15 cellular contexts compared by ENCODE assay signal in the genomic region with DNA sequence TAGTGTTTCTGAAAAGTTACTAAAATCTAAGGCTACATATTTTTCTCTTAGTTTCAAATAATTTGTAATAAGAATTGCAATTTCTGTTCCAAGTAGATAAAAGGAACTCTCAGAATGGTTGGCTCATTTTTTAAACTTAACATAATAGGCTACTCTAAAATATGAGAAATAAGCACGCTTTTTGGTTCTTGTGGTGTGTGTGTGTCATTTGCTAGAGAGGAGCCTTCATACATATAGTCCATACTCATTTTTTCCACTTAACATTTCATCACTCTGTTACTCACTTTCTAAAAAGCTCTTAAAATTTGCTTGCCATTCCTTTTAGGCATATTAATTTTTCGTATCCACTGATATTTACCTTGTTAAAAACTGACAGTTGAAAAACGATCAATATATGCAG.
A peak's percentile ranks its signal among the peaks of the same experiment; 100 is the strongest.
DNase-seq lines count a peak whose midpoint lies in the region; ATAC-seq lines count a peak whose summit lies in the region.
"Had no signal": no experiment of that assay in that cellular context is flagged by ENCODE, and none has a peak within 500 bp of the region (broad histone marks: within the 10 kb centered on the region; RNA-seq: fewer than 3 reads in every experiment).

No MANE protein-coding gene starts in this region.

- ATAC-seq in activated CD4-positive, alpha-beta T cell treated with anti-CD3 and anti-CD28 coated beads for 36 hours = peak; percentile 49
- peak; percentile 61 for ATAC-seq in activated naive CD8-positive, alpha-beta T cell treated with anti-CD3 and anti-CD28 coated beads, Interleukin-2, amount 50 U/mL, for 24 hours
- ATAC-seq in stimulated activated naive CD8-positive, alpha-beta T cell treated with anti-CD3 and anti-CD28 coated beads, Interleukin-15, Interleukin-2, amounts not matched to agents 100 U/mL and 50 U/mL, for 24 hours = peak; percentile 46
- ATAC-seq in HG02981 (IDR thresholded peaks at IDR 0.05; ENCODE audit: unreplicated experiment) = no peak
- ATAC-seq: CD8-positive, alpha-beta T cell had no signal

- peaks cover 11% of the 10 kb centered on the region for H3K4me1 Mint-ChIP-seq in activated CD4-positive, alpha-beta T cell treated with anti-CD3 and anti-CD28 coated beads for 36 hours
- H3K4me1 Mint-ChIP-seq in activated naive CD8-positive, alpha-beta T cell treated with anti-CD3 and anti-CD28 coated beads, Interleukin-2, amount 50 U/mL, for 24 hours = peaks cover 11% of the 10 kb centered on the region
- H3K4me1 Mint-ChIP-seq: B cell had no signal

- intact Hi-C loops in activated CD4-positive, alpha-beta T cell treated with anti-CD3 and anti-CD28 coated beads for 36 hours (cut with DNase I, micrococcal nuclease) = no loop called here

- POLR2A ChIA-PET in activated CD4-positive, alpha-beta T cell treated with anti-CD3 and anti-CD28 coated beads for 36 hours (lab: Charles Lee) = no interaction called here

- no peak for DNase-seq in activated CD4-positive, alpha-beta T cell treated with anti-CD3 and anti-CD28 coated beads for 36 hours
- no peak for DNase-seq in activated CD4-positive, alpha-beta T cell treated with anti-CD3 and anti-CD28 coated beads for 1 hour
- DNase-seq in RKO (ENCODE audit: low spot score) (peak; percentile 19), NCI-H446 (lab: John Stamatoyannopoulos, UW) (no peak), HuH-7.5 (ENCODE audit: low spot score) (no peak)
- no peak for DNase-seq in activated naive CD8-positive, alpha-beta T cell treated with anti-CD3 and anti-CD28 coated beads, Interleukin-2, amount 50 U/mL, for 24 hours
- no peak for DNase-seq in stimulated activated naive CD8-positive, alpha-beta T cell treated with anti-CD3 and anti-CD28 coated beads, Interleukin-15, Interleukin-2, amounts not matched to agents 100 U/mL and 50 U/mL, for 24 hours
- DNase-seq: Caco-2; CD4-positive, CD25-positive, alpha-beta regulatory T cell; CD8-positive, alpha-beta T cell; DMS153; DND-41; GOT3 had no signal

- CTCF ChIA-PET in activated CD4-positive, alpha-beta T cell treated with anti-CD3 and anti-CD28 coated beads for 36 hours (lab: Charles Lee) = interaction anchor here (1.0 to 3.4 kb wide), 4 partner anchors 11 to 44 kb away, joined by 3 to 25 read pairs (median 6); no protein-coding TSS in a partner anchor

- H3K27me3 Mint-ChIP-seq in activated CD4-positive, alpha-beta T cell treated with anti-CD3 and anti-CD28 coated beads for 36 hours = no peaks in the 10 kb centered on the region
- peaks cover 2% of the 10 kb centered on the region for H3K27me3 Mint-ChIP-seq in activated naive CD8-positive, alpha-beta T cell treated with anti-CD3 and anti-CD28 coated beads, Interleukin-2, amount 50 U/mL, for 24 hours
- H3K27me3 Mint-ChIP-seq: B cell; CD4-positive, CD25-positive, alpha-beta regulatory T cell had no signal

- H3K4me3 Mint-ChIP-seq in activated CD4-positive, alpha-beta T cell treated with anti-CD3 and anti-CD28 coated beads for 36 hours = no peak overlapping the region
- no peak overlapping the region for H3K4me3 Mint-ChIP-seq in activated naive CD8-positive, alpha-beta T cell treated with anti-CD3 and anti-CD28 coated beads, Interleukin-2, amount 50 U/mL, for 24 hours
- H3K4me3 Mint-ChIP-seq: B cell; CD4-positive, CD25-positive, alpha-beta regulatory T cell; CD8-positive, alpha-beta T cell had no signal

- no peaks in the 10 kb centered on the region for H3K36me3 Mint-ChIP-seq in activated CD4-positive, alpha-beta T cell treated with anti-CD3 and anti-CD28 coated beads for 36 hours (ENCODE audit: low read depth)
- no peaks in the 10 kb centered on the region for H3K36me3 Mint-ChIP-seq in activated naive CD8-positive, alpha-beta T cell treated with anti-CD3 and anti-CD28 coated beads, Interleukin-2, amount 50 U/mL, for 24 hours (ENCODE audit: low read depth)
- H3K36me3 Mint-ChIP-seq: CD4-positive, CD25-positive, alpha-beta regulatory T cell; CD8-positive, alpha-beta T cell had no signal

- H3K9me3 Mint-ChIP-seq in activated CD4-positive, alpha-beta T cell treated with anti-CD3 and anti-CD28 coated beads for 36 hours (ENCODE audit: low read depth) = no peaks in the 10 kb centered on the region
- no peaks in the 10 kb centered on the region for H3K9me3 Mint-ChIP-seq in activated naive CD8-positive, alpha-beta T cell treated with anti-CD3 and anti-CD28 coated beads, Interleukin-2, amount 50 U/mL, for 24 hours
- H3K9me3 Mint-ChIP-seq: CD4-positive, CD25-positive, alpha-beta regulatory T cell; CD8-positive, alpha-beta T cell had no signal

- no peak overlapping the region for H3K27ac Mint-ChIP-seq in activated CD4-positive, alpha-beta T cell treated with anti-CD3 and anti-CD28 coated beads for 36 hours
- H3K27ac Mint-ChIP-seq in activated naive CD8-positive, alpha-beta T cell treated with anti-CD3 and anti-CD28 coated beads, Interleukin-2, amount 50 U/mL, for 24 hours = no peak overlapping the region
- H3K27ac Mint-ChIP-seq: B cell; CD4-positive, CD25-positive, alpha-beta regulatory T cell; CD8-positive, alpha-beta T cell had no signal
